12 cellular contexts compared by ENCODE assay signal in genomic region chr10:98029149-98030092, GRCh38. TPM values are rescaled to one million over a fixed set of nuclear protein-coding genes. Genes with fewer than 3 reads are reported as not detected.
DNase-seq lines count a peak whose midpoint lies in the region; ATAC-seq and TF ChIP-seq lines count a peak whose summit lies in the region.
"Had no signal": no experiment of that assay in that cellular context is flagged by ENCODE, and none has a peak within 500 bp of the region (broad histone marks: within the 10 kb centered on the region; RNA-seq: fewer than 3 reads in every experiment).

No MANE protein-coding gene starts in this region.

- peak overlapping the region; percentile 59; the same call in 1 of the 2 replicates for H3K4me3 ChIP-seq in ACC112 (ENCODE audit: low read depth, low read length)
- H3K4me3 ChIP-seq in MG63, result no peak overlapping the region
- peak overlapping the region; percentile 21 to 53 for H3K4me3 ChIP-seq in gastroesophageal sphincter
- peak overlapping the region; percentile 25 to 78 for H3K4me3 ChIP-seq in neuronal stem cell (ENCODE audit: low read length in 2 of 2)

- CTCF ChIA-PET in GM10248 (lab: Yijun Ruan, JAX), result interaction anchor here (1.0 to 4.7 kb wide), 12 partner anchors 7 to 233 kb away, joined by 3 to 58 read pairs (median 4); no protein-coding TSS in a partner anchor

- H3K27me3 ChIP-seq in ACC112 (ENCODE audit: insufficient read depth, low read length) (peaks cover 94% of the 10 kb centered on the region), MG63 (peaks cover 38% of the 10 kb centered on the region), gastroesophageal sphincter (peaks cover 90% of the 10 kb centered on the region), neuronal stem cell (ENCODE audit: control insufficient read depth in 3 of 3, insufficient read depth in 3 of 3, low read depth in 1 of 3, low read length in 3 of 3) (peaks cover 13 to 81% (median 57%) of the 10 kb centered on the region in 3 experiments)

- no peak overlapping the region for H2AK5ac ChIP-seq in neuronal stem cell (ENCODE audit: low read depth, low read length)

- peak overlapping the region; percentile 98 for H3K4me2 ChIP-seq in neuronal stem cell (ENCODE audit: insufficient read depth, low read length, poor library complexity, severe bottlenecking)

- H3K4ac ChIP-seq in neuronal stem cell (ENCODE audit: low read length), result no peak overlapping the region

- H4K8ac ChIP-seq in neuronal stem cell (ENCODE audit: low read depth, low read length), result no peak overlapping the region

- H2BK15ac ChIP-seq in neuronal stem cell (ENCODE audit: low read length), result no peak overlapping the region

- no peak for TF ChIP-seq POLR2A in gastroesophageal sphincter (IDR thresholded peaks at IDR 0.05)

- H3K4me1 ChIP-seq in ACC112 (ENCODE audit: control insufficient read depth, insufficient read depth, low read length, unreplicated experiment) (no peaks in the 10 kb centered on the region), gastroesophageal sphincter (peaks cover 0 to 28% (median 14%) of the 10 kb centered on the region in 3 donors), neuronal stem cell (ENCODE audit: control insufficient read depth in 2 of 2, insufficient read depth in 1 of 2, low read depth in 1 of 2, low read length in 2 of 2) (peaks cover 5 to 7% of the 10 kb centered on the region in 2 donors)

- H2AFZ ChIP-seq in ACC112 (ENCODE audit: low read length, unreplicated experiment), result no peak overlapping the region
- H2AFZ ChIP-seq in neuronal stem cell (ENCODE audit: low read length), result peak overlapping the region; percentile 93

- TF ChIP-seq EP300 in gastroesophageal sphincter (IDR thresholded peaks at IDR 0.05), result no peak

- peak overlapping the region; percentile 81 for H3K18ac ChIP-seq in neuronal stem cell (ENCODE audit: low read length)

- H3K79me2 ChIP-seq in ACC112 (ENCODE audit: control insufficient read depth, insufficient read depth, low read length, unreplicated experiment), result no peaks in the 10 kb centered on the region

- WGBS in gastroesophageal sphincter (ENCODE audit: low coverage in 1 of 2), 2 donors, result 6% methylated on average over 15 of the region's 44 CpGs; no CpG with 5 or more reads in 1 of the 2 donors
- WGBS in neuronal stem cell (ENCODE audit: extremely low coverage in 2 of 2, insufficient read length in 2 of 2, insufficient replicate concordance in 1 of 2), 2 donors, result no CpG with 5 or more reads among the region's 44 CpGs

- H3K27ac ChIP-seq in ACC112 (ENCODE audit: low read depth, low read length) (no peak overlapping the region), gastroesophageal sphincter (peak overlapping the region in 1 of 4 donors; percentile 56), neuronal stem cell (replicated peaks; ENCODE audit: low read length) (no peak overlapping the region)

- no peak overlapping the region for H2BK12ac ChIP-seq in neuronal stem cell (ENCODE audit: low read length)

- no peaks in the 10 kb centered on the region for H3K36me3 ChIP-seq in ACC112 (ENCODE audit: insufficient read depth, low read length)
- H3K36me3 ChIP-seq in MG63, result no peaks in the 10 kb centered on the region
- no peaks in the 10 kb centered on the region for H3K36me3 ChIP-seq in gastroesophageal sphincter
- H3K36me3 ChIP-seq in neuronal stem cell (replicated peaks in 1 of 2; ENCODE audit: control insufficient read depth in 2 of 2, insufficient read depth in 2 of 2, low read length in 2 of 2), result no peaks in the 10 kb centered on the region

- no peak overlapping the region for H4K91ac ChIP-seq in neuronal stem cell (ENCODE audit: low read depth, low read length, poor library complexity)

- peak overlapping the region; percentile 51 for H3K14ac ChIP-seq in neuronal stem cell (ENCODE audit: low read length)

- intact Hi-C loops in activated T-helper 2 cell treated with anti-CD3 and anti-CD28 coated beads, Interferon-gamma antibody, Interleukin-2, Interleukin-4, amounts not matched to agents 10 μg/mL and 5 μg/mL and 100 μg/mL, durations not matched to agents 14 hours and 24 hours and 36 hours (cut with micrococcal nuclease), result loop anchor here (5.0 kb wide), 1 partner anchor 117 kb away; no protein-coding TSS in a partner anchor

- no peak overlapping the region for H2BK120ac ChIP-seq in neuronal stem cell (ENCODE audit: low read depth, low read length)

- DNase-seq in MG63 (peak; percentile 9), neuronal stem cell (ENCODE audit: low spot score) (peak; percentile 29), GM10248 (ENCODE audit: extremely low spot score) (no peak), mesenteric fat pad (ENCODE audit: low spot score) (no peak)
- DNase-seq in activated T-helper 2 cell treated with anti-CD3 and anti-CD28 coated beads, Interferon-gamma antibody, Interleukin-2, Interleukin-4, amounts not matched to agents 10 μg/mL and 5 μg/mL and 100 μg/mL, durations not matched to agents 14 hours and 24 hours and 36 hours (ENCODE audit: low spot score), result no peak
- DNase-seq: DND-41 had no signal

- no peak overlapping the region for H3K27ac Mint-ChIP-seq in activated T-helper 2 cell treated with anti-CD3 and anti-CD28 coated beads, Interferon-gamma antibody, Interleukin-2, Interleukin-4, amounts not matched to agents 10 μg/mL and 5 μg/mL and 100 μg/mL, durations not matched to agents 14 hours and 24 hours and 36 hours
- H3K27ac Mint-ChIP-seq: activated T-helper 1 cell treated with anti-CD3 and anti-CD28 coated beads, Interleukin-12 subunit alpha, Interleukin-12 subunit beta, Interleukin-2, Interleukin-4 antibody, amounts not matched to agents 30 ng/mL and 10 ng/mL and 1 ng/mL, durations not matched to agents 14 hours and 24 hours and 36 hours had no signal

- POLR2A ChIA-PET in GM10248 (lab: Yijun Ruan, JAX), result no interaction called here

- H3K23ac ChIP-seq in neuronal stem cell (ENCODE audit: low read depth, low read length, poor library complexity), result no peak overlapping the region

- TF ChIP-seq CTCF in gastroesophageal sphincter (IDR thresholded peaks at IDR 0.05) (no peak), GM10248 (IDR thresholded peaks at IDR 0.05; ENCODE audit: control extremely low read depth, extremely low read depth, low read depth, missing control alignments) (no peak)

- H3K27me3 Mint-ChIP-seq in activated T-helper 2 cell treated with anti-CD3 and anti-CD28 coated beads, Interferon-gamma antibody, Interleukin-2, Interleukin-4, amounts not matched to agents 10 μg/mL and 5 μg/mL and 100 μg/mL, durations not matched to agents 14 hours and 24 hours and 36 hours (ENCODE audit: low read depth), result peaks cover 60% of the 10 kb centered on the region

- no peaks in the 10 kb centered on the region for H3K36me3 Mint-ChIP-seq in activated T-helper 2 cell treated with anti-CD3 and anti-CD28 coated beads, Interferon-gamma antibody, Interleukin-2, Interleukin-4, amounts not matched to agents 10 μg/mL and 5 μg/mL and 100 μg/mL, durations not matched to agents 14 hours and 24 hours and 36 hours (ENCODE audit: low read depth)

- H3K79me1 ChIP-seq in neuronal stem cell (ENCODE audit: low read depth, low read length), result no peaks in the 10 kb centered on the region

- H3K4me3 Mint-ChIP-seq in activated T-helper 2 cell treated with anti-CD3 and anti-CD28 coated beads, Interferon-gamma antibody, Interleukin-2, Interleukin-4, amounts not matched to agents 10 μg/mL and 5 μg/mL and 100 μg/mL, durations not matched to agents 14 hours and 24 hours and 36 hours (ENCODE audit: low read depth), result no peak overlapping the region
- H3K4me3 Mint-ChIP-seq: activated T-helper 1 cell treated with anti-CD3 and anti-CD28 coated beads, Interleukin-12 subunit alpha, Interleukin-12 subunit beta, Interleukin-2, Interleukin-4 antibody, amounts not matched to agents 30 ng/mL and 10 ng/mL and 1 ng/mL, durations not matched to agents 14 hours and 24 hours and 36 hours had no signal

- no peaks in the 10 kb centered on the region for H3K4me1 Mint-ChIP-seq in activated T-helper 2 cell treated with anti-CD3 and anti-CD28 coated beads, Interferon-gamma antibody, Interleukin-2, Interleukin-4, amounts not matched to agents 10 μg/mL and 5 μg/mL and 100 μg/mL, durations not matched to agents 14 hours and 24 hours and 36 hours (ENCODE audit: low read depth)

- H3K9ac ChIP-seq in neuronal stem cell (ENCODE audit: low read depth, low read length, poor library complexity), result peak overlapping the region; percentile 87

- ATAC-seq in gastroesophageal sphincter, result no peak
- no peak for ATAC-seq in HG02973 (IDR thresholded peaks at IDR 0.05; ENCODE audit: unreplicated experiment)

- no peaks in the 10 kb centered on the region for H3K9me3 Mint-ChIP-seq in activated T-helper 2 cell treated with anti-CD3 and anti-CD28 coated beads, Interferon-gamma antibody, Interleukin-2, Interleukin-4, amounts not matched to agents 10 μg/mL and 5 μg/mL and 100 μg/mL, durations not matched to agents 14 hours and 24 hours and 36 hours
- H3K9me3 Mint-ChIP-seq: activated T-helper 1 cell treated with anti-CD3 and anti-CD28 coated beads, Interleukin-12 subunit alpha, Interleukin-12 subunit beta, Interleukin-2, Interleukin-4 antibody, amounts not matched to agents 30 ng/mL and 10 ng/mL and 1 ng/mL, durations not matched to agents 14 hours and 24 hours and 36 hours had no signal

- H3K9me3 ChIP-seq in MG63, result no peaks in the 10 kb centered on the region
- H3K9me3 ChIP-seq in gastroesophageal sphincter, result no peaks in the 10 kb centered on the region
- peaks cover 0 to 3% of the 10 kb centered on the region in 2 donors for H3K9me3 ChIP-seq in neuronal stem cell (replicated peaks in 1 of 2; ENCODE audit: control insufficient read depth in 2 of 2, insufficient read depth in 1 of 2, low read depth in 1 of 2, low read length in 2 of 2)

- H2BK5ac ChIP-seq in neuronal stem cell (ENCODE audit: low read length), result no peak overlapping the region

RNA-seq across cellular contexts. Expression of gene CRTAC1, which starts 1.0 kb away (rescaled TPM):
- total RNA-seq in MG63 (2014; rRNA removed; shearing (Covaris generic); ENCODE audit: low replicate concordance), result not detected in 2 replicates
- 1 to 10 TPM; 1.2 to 5.7 (median 1.7) TPM for total RNA-seq in gastroesophageal sphincter
- 1.7 TPM for polyA plus RNA-seq in neuronal stem cell (2013, experiment 1 of 2)
- polyA plus RNA-seq in neuronal stem cell (2013, experiment 2 of 2), result 1.7 TPM
- not detected in 2 replicates for total RNA-seq in activated T-helper 2 cell treated with anti-CD3 and anti-CD28 coated beads, Interferon-gamma antibody, Interleukin-2, Interleukin-4, amounts not matched to agents 10 μg/mL and 5 μg/mL and 100 μg/mL, durations not matched to agents 14 hours and 24 hours and 36 hours
- total RNA-seq in mesenteric fat pad, result 1.3 TPM
- total RNA-seq: activated T-helper 1 cell treated with anti-CD3 and anti-CD28 coated beads, Interleukin-12 subunit alpha, Interleukin-12 subunit beta, Interleukin-2, Interleukin-4 antibody, amounts not matched to agents 30 ng/mL and 10 ng/mL and 1 ng/mL, durations not matched to agents 14 hours and 24 hours and 36 hours; fibroblast of villous mesenchyme; HT-29 had no signal

Comparison
In these comparisons a context has a peak if more than half of its experiments do, and no peak if none do; other contexts are left out.
1. DNase-seq: peak in MG63 (single experiment) and neuronal stem cell (single experiment); none in activated T-helper 2 cell treated with anti-CD3 and anti-CD28 coated beads, Interferon-gamma antibody, Interleukin-2, Interleukin-4, amounts not matched to agents 10 μg/mL and 5 μg/mL and 100 μg/mL, durations not matched to agents 14 hours and 24 hours and 36 hours (single experiment), GM10248 (single experiment) and mesenteric fat pad (single experiment).